9 cellular contexts compared by ENCODE assay signal in genomic region chr3:123026551-123027291, GRCh38. TPM values are rescaled to one million over a fixed set of nuclear protein-coding genes. Genes with fewer than 3 reads are reported as not detected.
DNase-seq lines count a peak whose midpoint lies in the region; ATAC-seq and TF ChIP-seq lines count a peak whose summit lies in the region.
"Had no signal": no experiment of that assay in that cellular context is flagged by ENCODE, and none has a peak within 500 bp of the region (broad histone marks: within the 10 kb centered on the region; RNA-seq: fewer than 3 reads in every experiment).

No MANE protein-coding gene starts in this region.

- H3K27ac ChIP-seq in Panc1 (ENCODE audit: low read length), result no peak overlapping the region
- no peak overlapping the region for H3K27ac ChIP-seq in ectodermal cell (ENCODE audit: insufficient read depth, low read depth, low read length, poor library complexity, severe bottlenecking)
- peak overlapping the region in 1 of 2 donors; percentile 5 for H3K27ac ChIP-seq in uterus

- TF ChIP-seq POLR2A in uterus (IDR thresholded peaks at IDR 0.05), result no peak

- no TSS peak for BruUV-seq in Panc1 (replicated peaks; lab: Mats Ljungman, UMichigan)

- H3K4me3 ChIP-seq in Panc1 (ENCODE audit: low read depth in 2 of 2, low read length in 2 of 2) (peak overlapping the region; percentile 37 to 64), ectodermal cell (ENCODE audit: insufficient read depth, low read depth, low read length) (peak overlapping the region; percentile 74), mucosa of descending colon (no peak overlapping the region), uterus (peak overlapping the region; percentile 29 to 47)

- CTCF ChIA-PET in Panc1 (lab: Charles Lee), result interaction anchor here (0.6 to 1.1 kb wide), 7 partner anchors 17 to 173 kb away, joined by 4 to 10 read pairs (median 5); partner anchors contain the start of gene PDIA5

- 0% methylated on average over 64 of the region's 64 CpGs for whole genome bisulfite sequencing in ectodermal cell, 2 experiments

- intact Hi-C loops in Panc1 (cut with micrococcal nuclease; ENCODE audit: unreplicated experiment), result loop anchor here (10.0 kb wide), 1 partner anchor 272 kb away; no protein-coding TSS in a partner anchor
- intact Hi-C loops in mucosa of descending colon (cut with DNase I, micrococcal nuclease), result no loop called here
- intact Hi-C loops in uterus (cut with DNase I; ENCODE audit: low total_unique reads), result loop anchor here (10.0 kb wide), 1 partner anchor 82 kb away; no protein-coding TSS in a partner anchor

- ATAC-seq in Panc1, result peak; percentile 61
- ATAC-seq in mucosa of descending colon, result peak; percentile 46
- no peak for ATAC-seq in HG02885 (IDR thresholded peaks at IDR 0.05; ENCODE audit: poor library complexity, unreplicated experiment)

- in situ Hi-C loops in Panc1 (cut with HindIII; ENCODE audit: low pct_unique_long_range_greater_than_20kb, low sequenced_read_pairs), result no loop called here

- DNase-seq in GM10266 (ENCODE audit: extremely low spot score) (peak; percentile 50), Panc1 (ENCODE audit: low read depth, low spot score) (no peak), mucosa of descending colon (peak; percentile 21 to 51 (median 49)), uterus (peak; percentile 23 to 35), NCI-H1436 treated with DMSO at 0.1 percent for 48 hours (lab: John Stamatoyannopoulos, UW) (no peak)
- DNase-seq in stimulated activated naive CD4-positive, alpha-beta T cell (lab: John Stamatoyannopoulos, UW), result no peak

- H3K9me3 ChIP-seq in Panc1 (ENCODE audit: control insufficient read depth, insufficient read depth, low read depth, low read length) (no peaks in the 10 kb centered on the region), ectodermal cell (ENCODE audit: control insufficient read depth, low read length) (no peaks in the 10 kb centered on the region), mucosa of descending colon (no peaks in the 10 kb centered on the region), uterus (no peaks in the 10 kb centered on the region)

- peaks cover 63% of the 10 kb centered on the region for H3K27me3 ChIP-seq in Panc1 (ENCODE audit: control insufficient read depth, insufficient read depth, low read length)
- H3K27me3 ChIP-seq in ectodermal cell (ENCODE audit: control insufficient read depth, insufficient read depth, low read length, poor library complexity, severe bottlenecking), result peaks cover 5% of the 10 kb centered on the region
- H3K27me3 ChIP-seq in uterus, result peaks cover 0 to 4% of the 10 kb centered on the region in 2 donors

- H3K36me3 ChIP-seq in Panc1 (ENCODE audit: control insufficient read depth, insufficient read depth, low read length) (no peaks in the 10 kb centered on the region), ectodermal cell (ENCODE audit: control insufficient read depth, insufficient read depth, low read length) (no peaks in the 10 kb centered on the region), mucosa of descending colon (ENCODE audit: low read depth) (no peaks in the 10 kb centered on the region), uterus (no peaks in the 10 kb centered on the region)

- POLR2A ChIA-PET in Panc1 (lab: Charles Lee), result interaction anchor here (0.6 kb wide), 2 partner anchors 196 to 556 kb away, joined by 4 to 12 read pairs; no protein-coding TSS in a partner anchor

- TF ChIP-seq CTCF in GM10266 (IDR thresholded peaks at IDR 0.05; ENCODE audit: control insufficient read depth, insufficient read depth, low read depth, missing control alignments) (no peak), Panc1 (IDR thresholded peaks at IDR 0.05) (no peak), mucosa of descending colon (IDR thresholded peaks at IDR 0.05) (no peak), uterus (IDR thresholded peaks at IDR 0.05) (no peak)

- no peaks in the 10 kb centered on the region; the same call in 1 of the 2 replicates for H3K4me1 ChIP-seq in Panc1 (ENCODE audit: control insufficient read depth, insufficient read depth, low read length)
- peaks cover 19% of the 10 kb centered on the region for H3K4me1 ChIP-seq in ectodermal cell (ENCODE audit: control insufficient read depth, insufficient read depth, low read length)
- H3K4me1 ChIP-seq in mucosa of descending colon (ENCODE audit: low read depth), result peaks cover 19% of the 10 kb centered on the region
- H3K4me1 ChIP-seq in uterus, result peaks cover 0 to 15% of the 10 kb centered on the region in 2 donors

RNA-seq across cellular contexts. Expression of gene SEMA5B, which starts 0.8 kb away (rescaled TPM):
- total RNA-seq in Panc1 (2021; ENCODE audit: unreplicated experiment) (1.2 TPM), mucosa of descending colon (under 1 TPM; 0.34 to 0.89 (median 0.35) TPM), uterus (10 to 100 TPM in 1 of 4 donors, 1 to 10 TPM in 1, under 1 TPM in 1, not detected in 1; 0.29 to 25.4 (median 4.5) TPM)
- 2.7 TPM for polyA plus RNA-seq in Panc1 (2012; ENCODE audit: insufficient read length)
- 37.4 TPM for polyA plus RNA-seq in ectodermal cell (2013, experiment 1 of 4)
- 29.4 TPM for polyA plus RNA-seq in ectodermal cell (2013, experiment 2 of 4)
- 42.5 TPM for polyA plus RNA-seq in ectodermal cell (2013, experiment 3 of 4)
- polyA plus RNA-seq in ectodermal cell (2013, experiment 4 of 4), result 43.0 TPM
- total RNA-seq: RPMI7951 had no signal

RNA-seq across cellular contexts. Expression of gene PDIA5, which starts 40.1 kb away (rescaled TPM):
- 53.6 TPM for total RNA-seq in Panc1 (2021; ENCODE audit: unreplicated experiment)
- polyA plus RNA-seq in Panc1 (2012; ENCODE audit: insufficient read length), result 46.5 TPM
- 12.4 TPM for polyA plus RNA-seq in ectodermal cell (2013, experiment 1 of 4)
- 7.2 TPM for polyA plus RNA-seq in ectodermal cell (2013, experiment 2 of 4)
- polyA plus RNA-seq in ectodermal cell (2013, experiment 3 of 4), result 12.2 TPM
- 10.9 TPM for polyA plus RNA-seq in ectodermal cell (2013, experiment 4 of 4)
- 10 to 100 TPM; 21.5 to 49.1 (median 22.0) TPM for total RNA-seq in mucosa of descending colon
- 10 to 100 TPM in 3 of 4 donors, 1 to 10 TPM in 1; 3.6 to 38.1 (median 25.1) TPM for total RNA-seq in uterus

Comparison
In these comparisons a context has a peak if more than half of its experiments do, and no peak if none do; other contexts are left out.
1. DNase-seq: peak in GM10266 (single experiment), mucosa of descending colon (3 of 3) and uterus (2 of 2); none in Panc1 (single experiment), stimulated activated naive CD4-positive, alpha-beta T cell (0 of 6) and NCI-H1436 treated with DMSO at 0.1 percent for 48 hours (single experiment).
2. intact Hi-C loops: an anchor here in Panc1 (10.0 kb wide) and uterus (10.0 kb wide); none called in mucosa of descending colon.